Comparison of ENCODE assay signal across 24 cellular contexts in the genomic region with DNA sequence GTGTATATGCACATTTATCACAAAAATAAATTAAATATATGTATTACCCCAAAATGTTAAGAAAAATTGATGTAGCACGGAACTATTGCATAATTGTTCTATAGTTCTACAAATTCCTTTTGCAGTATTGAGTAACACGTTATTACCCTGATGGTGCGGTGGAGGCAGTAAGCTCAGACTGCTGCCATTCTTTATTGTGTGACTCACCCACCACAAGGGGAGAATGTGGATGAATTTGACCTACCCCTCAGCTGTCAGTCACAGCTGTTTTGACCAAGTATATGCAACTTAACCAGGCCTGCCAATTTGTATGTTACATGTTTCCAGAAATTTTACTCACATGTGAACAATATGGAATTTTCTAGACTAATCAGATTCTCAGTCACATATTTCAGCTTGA.
"Had no signal": no experiment of that assay in that cellular context is flagged by ENCODE, and none has a peak within 500 bp of the region (broad histone marks: within the 10 kb centered on the region; RNA-seq: fewer than 3 reads in every experiment).

No MANE protein-coding gene starts in this region.

- H3K27me3 ChIP-seq: suprapubic skin had no signal

- H3K36me3 ChIP-seq: suprapubic skin had no signal

- H3K27ac ChIP-seq: coronary artery, suprapubic skin had no signal

- H3K9me3 ChIP-seq: suprapubic skin had no signal

- H3K4me1 ChIP-seq: suprapubic skin had no signal

- ATAC-seq: activated naive CD8-positive, alpha-beta T cell treated with anti-CD3 and anti-CD28 coated beads, Interleukin-2, amount 50 U/mL, for 24 hours; activated T-cell treated with anti-CD3 and anti-CD28 coated beads, Interleukin-2, amount 50 U/mL, for 4 hours; left lobe of liver; stimulated activated naive CD8-positive, alpha-beta T cell treated with anti-CD3 and anti-CD28 coated beads, Interleukin-15, amount 100 ng/mL, for 72 hours had no signal

- DNase-seq: activated CD4-positive, alpha-beta T cell treated with anti-CD3 and anti-CD28 coated beads, Interleukin-2, amount 50 U/mL, for 1 hour; activated CD4-positive, CD25-positive, alpha-beta regulatory T cell treated with anti-CD3 and anti-CD28 coated beads, Interleukin-2, amount 50 U/mL, for 72 hours; activated CD8-positive, alpha-beta memory T cell treated with anti-CD3 and anti-CD28 coated beads, Interleukin-2, amount 50 U/mL, for 4 hours; activated effector memory CD4-positive, alpha-beta T cell treated with Interleukin-2 at 50 U/mL for 16 hours; activated naive CD4-positive, alpha-beta T cell treated with anti-CD3 and anti-CD28 coated beads, Interleukin-2, amount 10 ng/mL, durations not matched to agents 7 days and 5 days; activated naive CD8-positive, alpha-beta T cell treated with anti-CD3 and anti-CD28 coated beads, Interleukin-2, amount 50 U/mL, for 24 hours; activated T-cell treated with anti-CD3 and anti-CD28 coated beads, Interleukin-2, amount 50 U/mL, for 4 hours; anterior cingulate cortex; erythroblast; foreskin melanocyte; head of caudate nucleus; kidney; midbrain; nephron progenitor cell; nucleus accumbens; retina; small intestine; stimulated activated CD4-positive, alpha-beta T cell treated with anti-CD3 and anti-CD28 coated beads, Interleukin-15, amount 100 ng/mL, for 24 hours; stimulated activated CD4-positive, alpha-beta T cell treated with anti-CD3 and anti-CD28 coated beads, Interleukin-2, amount 100 ng/mL, for 48 hours; stimulated activated naive CD8-positive, alpha-beta T cell treated with anti-CD3 and anti-CD28 coated beads, Interleukin-15, amount 100 ng/mL, for 72 hours; trophoblast cell had no signal

- H3K4me3 ChIP-seq: coronary artery, suprapubic skin had no signal
